Comparison of ENCODE assay signal across 9 cellular contexts in the genomic region with DNA sequence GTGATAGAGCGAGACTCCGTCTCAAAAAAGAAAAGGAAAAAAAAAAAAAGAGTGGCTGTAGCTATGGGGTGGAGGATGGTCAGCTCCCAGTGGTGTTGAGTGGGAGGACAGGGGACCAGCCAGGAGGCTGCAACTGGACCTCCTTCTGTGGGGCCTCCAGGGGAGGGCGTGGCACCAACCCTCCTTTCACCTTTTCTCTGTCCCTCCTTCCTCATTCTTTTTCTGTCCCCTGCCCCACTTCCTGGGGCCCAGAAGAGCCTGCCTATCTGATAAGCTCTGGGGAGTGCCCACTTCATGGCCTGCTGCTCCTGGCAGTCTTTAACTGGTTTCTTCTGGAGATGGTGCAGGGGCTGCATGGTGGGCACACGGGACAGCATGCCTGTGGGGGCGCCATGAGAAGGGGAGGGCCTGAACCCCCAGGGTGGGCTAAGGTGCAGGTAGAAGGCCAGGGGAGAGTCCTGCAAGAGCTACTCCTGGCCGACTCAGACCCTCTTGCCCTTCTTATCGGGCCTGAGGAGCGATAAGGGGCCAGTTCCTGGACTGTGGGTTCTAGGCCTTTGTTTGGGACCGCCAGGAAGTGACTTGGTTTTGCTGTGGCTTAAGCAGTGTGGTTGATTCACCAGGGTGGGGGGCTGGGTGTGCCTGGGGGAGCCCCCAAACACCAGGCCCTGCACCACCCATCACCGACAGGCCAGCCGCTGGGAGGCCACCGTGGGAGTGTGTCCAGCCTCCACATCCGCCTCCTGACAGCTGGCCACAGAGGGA. TPM values are rescaled to one million over a fixed set of nuclear protein-coding genes. Genes with fewer than 3 reads are reported as not detected.
DNase-seq lines count a peak whose midpoint lies in the region; ATAC-seq and TF ChIP-seq lines count a peak whose summit lies in the region.
"Had no signal": no experiment of that assay in that cellular context is flagged by ENCODE, and none has a peak within 500 bp of the region (broad histone marks: within the 10 kb centered on the region; RNA-seq: fewer than 3 reads in every experiment).

No MANE protein-coding gene starts in this region.

- peak overlapping the region; percentile 53 for H3K27ac Mint-ChIP-seq in stimulated activated memory B cell treated with anti-CD40 and anti-IgM and Interleukin-4, amounts not matched to agents 10 μg/mL and 1 μg/mL and 100 μg/mL, for 72 hours
- H3K27ac Mint-ChIP-seq in activated naive CD4-positive, alpha-beta T cell treated with anti-CD3 and anti-CD28 coated beads, Interleukin-2, amount 50 U/mL, for 72 hours = no peak overlapping the region

- H3K4me3 ChIP-seq in SJCRH30 (no peak overlapping the region), right atrium auricular region (no peak overlapping the region)

- no peaks in the 10 kb centered on the region for H3K27me3 Mint-ChIP-seq in stimulated activated memory B cell treated with anti-CD40 and anti-IgM and Interleukin-4, amounts not matched to agents 10 μg/mL and 1 μg/mL and 100 μg/mL, for 72 hours

- H3K4me1 Mint-ChIP-seq in stimulated activated memory B cell treated with anti-CD40 and anti-IgM and Interleukin-4, amounts not matched to agents 10 μg/mL and 1 μg/mL and 100 μg/mL, for 72 hours = peaks cover 22% of the 10 kb centered on the region

- H3K27me3 ChIP-seq in SJCRH30 (no peaks in the 10 kb centered on the region), right atrium auricular region (no peaks in the 10 kb centered on the region)

- peak overlapping the region; percentile 46 for H3K4me3 Mint-ChIP-seq in stimulated activated memory B cell treated with anti-CD40 and anti-IgM and Interleukin-4, amounts not matched to agents 10 μg/mL and 1 μg/mL and 100 μg/mL, for 72 hours

- ATAC-seq in stimulated activated memory B cell treated with anti-CD40 and anti-IgM and Interleukin-4, amounts not matched to agents 10 μg/mL and 1 μg/mL and 100 μg/mL, for 72 hours = peak; percentile 47
- ATAC-seq in GM21381 (IDR thresholded peaks at IDR 0.05; ENCODE audit: unreplicated experiment) = no peak
- no peak for ATAC-seq in activated naive CD4-positive, alpha-beta T cell treated with anti-CD3 and anti-CD28 coated beads, Interleukin-2, amount 50 U/mL, for 72 hours
- ATAC-seq in HG02588 (IDR thresholded peaks at IDR 0.05; ENCODE audit: unreplicated experiment) = no peak

- peak overlapping the region; percentile 25 for H3K27ac ChIP-seq in SJCRH30
- peak overlapping the region; percentile 62 to 64 for H3K27ac ChIP-seq in right atrium auricular region

- no peak for TF ChIP-seq CTCF in right atrium auricular region (IDR thresholded peaks at IDR 0.05)

- 0 out of 2 replicates have a peak, but pooled peaks cover 3% of the 10 kb centered on the region for H3K4me1 ChIP-seq in SJCRH30
- peaks cover 0 to 21% of the 10 kb centered on the region in 2 donors for H3K4me1 ChIP-seq in right atrium auricular region

- no peaks in the 10 kb centered on the region for H3K36me3 Mint-ChIP-seq in stimulated activated memory B cell treated with anti-CD40 and anti-IgM and Interleukin-4, amounts not matched to agents 10 μg/mL and 1 μg/mL and 100 μg/mL, for 72 hours
- H3K36me3 Mint-ChIP-seq in activated naive CD4-positive, alpha-beta T cell treated with anti-CD3 and anti-CD28 coated beads, Interleukin-2, amount 50 U/mL, for 72 hours = no peaks in the 10 kb centered on the region

- H3K9me3 Mint-ChIP-seq in stimulated activated memory B cell treated with anti-CD40 and anti-IgM and Interleukin-4, amounts not matched to agents 10 μg/mL and 1 μg/mL and 100 μg/mL, for 72 hours = no peaks in the 10 kb centered on the region
- H3K9me3 Mint-ChIP-seq in activated naive CD4-positive, alpha-beta T cell treated with anti-CD3 and anti-CD28 coated beads, Interleukin-2, amount 50 U/mL, for 72 hours = no peaks in the 10 kb centered on the region

- no peaks in the 10 kb centered on the region for H3K36me3 ChIP-seq in SJCRH30
- H3K36me3 ChIP-seq in right atrium auricular region = no peaks in the 10 kb centered on the region

- peak; percentile 47 for DNase-seq in HCEC 1CT
- peak; percentile 27 to 37 for DNase-seq in SJCRH30
- DNase-seq in right atrium auricular region (ENCODE audit: low spot score) = no peak
- no peak for DNase-seq in HK-2 (ENCODE audit: unreplicated experiment)
- no peak for DNase-seq in activated naive CD4-positive, alpha-beta T cell treated with anti-CD3 and anti-CD28 coated beads, Interleukin-2, amount 50 U/mL, for 72 hours (ENCODE audit: low spot score in 2 of 2)
- DNase-seq: NCI-H1436 had no signal

- H3K9me3 ChIP-seq in SJCRH30 (replicated peaks) (no peaks in the 10 kb centered on the region), right atrium auricular region (no peaks in the 10 kb centered on the region)

RNA-seq across cellular contexts. Expression of gene FLNB, which starts 49.4 kb away (rescaled TPM):
- total RNA-seq in SJCRH30 (2014; rRNA removed; shearing (Covaris generic)) = 22.5 and 24.1 TPM in 2 replicates
- total RNA-seq in right atrium auricular region = 10 to 100 TPM; 37.6 to 59.6 TPM
- total RNA-seq in activated naive CD4-positive, alpha-beta T cell treated with anti-CD3 and anti-CD28 coated beads, Interleukin-2, amount 50 U/mL, for 72 hours = 10 to 100 TPM; 17.5 to 34.2 TPM

Comparison
In these comparisons a context has a peak if more than half of its experiments do, and no peak if none do; other contexts are left out.
1. DNase-seq: peak in HCEC 1CT (single experiment) and SJCRH30 (2 of 2); none in right atrium auricular region (single experiment), HK-2 (single experiment) and activated naive CD4-positive, alpha-beta T cell treated with anti-CD3 and anti-CD28 coated beads, Interleukin-2, amount 50 U/mL, for 72 hours (0 of 2).